Comparison of ENCODE assay signal across 9 cellular contexts in genomic region chr6:28634406-28634757, GRCh38.
DNase-seq lines count a peak whose midpoint lies in the region; ATAC-seq and TF ChIP-seq lines count a peak whose summit lies in the region.
"Had no signal": no experiment of that assay in that cellular context is flagged by ENCODE, and none has a peak within 500 bp of the region (broad histone marks: within the 10 kb centered on the region; RNA-seq: fewer than 3 reads in every experiment).

No MANE protein-coding gene starts in this region.

- intact Hi-C loops in A673 (cut with micrococcal nuclease; ENCODE audit: unreplicated experiment) = no loop called here
- intact Hi-C loops in activated T-helper 2 cell treated with anti-CD3 and anti-CD28 coated beads, Interferon-gamma antibody, Interleukin-2, Interleukin-4, amounts not matched to agents 10 μg/mL and 5 μg/mL and 100 μg/mL, durations not matched to agents 14 hours and 24 hours and 36 hours (cut with micrococcal nuclease) = no loop called here

- H3K9me3 ChIP-seq in A673 (ENCODE audit: low read depth, low read length, poor library complexity, severe bottlenecking) = no peaks in the 10 kb centered on the region

- H3K4me1 ChIP-seq in A673 (ENCODE audit: insufficient read depth, low read length, poor library complexity, severe bottlenecking) = peaks cover 5% of the 10 kb centered on the region

- H3K4me1 Mint-ChIP-seq in HFFc6 (ENCODE audit: low read depth) (peaks cover 15% of the 10 kb centered on the region), mesothelial cell of epicardium (peaks cover 18% of the 10 kb centered on the region)
- H3K4me1 Mint-ChIP-seq in activated T-helper 2 cell treated with anti-CD3 and anti-CD28 coated beads, Interferon-gamma antibody, Interleukin-2, Interleukin-4, amounts not matched to agents 10 μg/mL and 5 μg/mL and 100 μg/mL, durations not matched to agents 14 hours and 24 hours and 36 hours (ENCODE audit: low read depth) = peaks cover 12% of the 10 kb centered on the region

- H3K27ac ChIP-seq in A673 (ENCODE audit: low read depth, low read length, poor library complexity, severe bottlenecking) = no peak overlapping the region
- H3K27ac ChIP-seq in caudate nucleus (ENCODE audit: low read depth, low read length) = peak overlapping the region; percentile 70

- H3K27me3 ChIP-seq in A673 (replicated peaks; ENCODE audit: insufficient read depth, low read depth, low read length, poor library complexity) = peaks cover 6% of the 10 kb centered on the region

- peak overlapping the region; percentile 83; the same call in 1 of the 2 replicates for H3K4me3 Mint-ChIP-seq in HFFc6
- H3K4me3 Mint-ChIP-seq in mesothelial cell of epicardium = peak overlapping the region; percentile 74
- H3K4me3 Mint-ChIP-seq in activated T-helper 2 cell treated with anti-CD3 and anti-CD28 coated beads, Interferon-gamma antibody, Interleukin-2, Interleukin-4, amounts not matched to agents 10 μg/mL and 5 μg/mL and 100 μg/mL, durations not matched to agents 14 hours and 24 hours and 36 hours (ENCODE audit: low read depth) = no peak overlapping the region

- no peak for ATAC-seq in GM21619 (IDR thresholded peaks at IDR 0.05; ENCODE audit: unreplicated experiment)

- H3K9me3 Mint-ChIP-seq in HFFc6 (no peaks in the 10 kb centered on the region), mesothelial cell of epicardium (no peaks in the 10 kb centered on the region)
- peaks cover 4% of the 10 kb centered on the region for H3K9me3 Mint-ChIP-seq in activated T-helper 2 cell treated with anti-CD3 and anti-CD28 coated beads, Interferon-gamma antibody, Interleukin-2, Interleukin-4, amounts not matched to agents 10 μg/mL and 5 μg/mL and 100 μg/mL, durations not matched to agents 14 hours and 24 hours and 36 hours

- H3K27ac Mint-ChIP-seq in HFFc6 (no peak overlapping the region), mesothelial cell of epicardium (no peak overlapping the region)
- no peak overlapping the region for H3K27ac Mint-ChIP-seq in activated T-helper 2 cell treated with anti-CD3 and anti-CD28 coated beads, Interferon-gamma antibody, Interleukin-2, Interleukin-4, amounts not matched to agents 10 μg/mL and 5 μg/mL and 100 μg/mL, durations not matched to agents 14 hours and 24 hours and 36 hours

- no peak for DNase-seq in A673 (ENCODE audit: low spot score)
- no peak for DNase-seq in HFFc6
- DNase-seq in caudate nucleus (lab: John Stamatoyannopoulos, UW) = peak in 3 of 61 donors; percentile 11 to 34 (median 30)
- no peak for DNase-seq in mesothelial cell of epicardium (ENCODE audit: low spot score in 2 of 2, unreplicated experiment in 2 of 2)
- DNase-seq in amniotic stem cell (lab: John Stamatoyannopoulos, UW) = no peak
- DNase-seq in activated T-helper 2 cell treated with anti-CD3 and anti-CD28 coated beads, Interferon-gamma antibody, Interleukin-2, Interleukin-4, amounts not matched to agents 10 μg/mL and 5 μg/mL and 100 μg/mL, durations not matched to agents 14 hours and 24 hours and 36 hours (ENCODE audit: low spot score) = no peak
- no peak for DNase-seq in DMS153 treated with DMSO at 0.1 percent for 48 hours (lab: John Stamatoyannopoulos, UW; ENCODE audit: unreplicated experiment)
- DNase-seq: stimulated activated CD4-positive, alpha-beta T cell treated with anti-CD3 and anti-CD28 coated beads, Interleukin-4, amount 100 ng/mL, for 4 hours had no signal

- H3K4me3 ChIP-seq in A673 (ENCODE audit: low read depth, low read length, poor library complexity, severe bottlenecking) = peak overlapping the region; percentile 51

- H3K36me3 ChIP-seq in A673 (ENCODE audit: insufficient read depth, low read length, poor library complexity, severe bottlenecking) = no peaks in the 10 kb centered on the region

- CTCF ChIA-PET in A673 (lab: Charles Lee) = no interaction called here

- H3K27me3 Mint-ChIP-seq in HFFc6 (ENCODE audit: insufficient read depth) = peaks cover 16% of the 10 kb centered on the region
- H3K27me3 Mint-ChIP-seq in mesothelial cell of epicardium (ENCODE audit: low read depth) = peaks cover 53% of the 10 kb centered on the region
- peaks cover 61% of the 10 kb centered on the region for H3K27me3 Mint-ChIP-seq in activated T-helper 2 cell treated with anti-CD3 and anti-CD28 coated beads, Interferon-gamma antibody, Interleukin-2, Interleukin-4, amounts not matched to agents 10 μg/mL and 5 μg/mL and 100 μg/mL, durations not matched to agents 14 hours and 24 hours and 36 hours (ENCODE audit: low read depth)

- POLR2A ChIA-PET in A673 (lab: Charles Lee; ENCODE audit: low non-redundant PET) = interaction anchor here (0.5 to 0.6 kb wide), 2 partner anchors 453 to 1470 kb away, joined by 3 to 5 read pairs; no protein-coding TSS in a partner anchor

- TF ChIP-seq CTCF in A673 (conservative IDR thresholded peaks at IDR 0.05; ENCODE audit: low read depth, low read length) (no peak), HFFc6 (IDR thresholded peaks at IDR 0.05) (no peak), mesothelial cell of epicardium (IDR thresholded peaks at IDR 0.05; ENCODE audit: unreplicated experiment) (no peak)

- H3K36me3 Mint-ChIP-seq in HFFc6 (ENCODE audit: low read depth) (no peaks in the 10 kb centered on the region; the same call in 1 of the 2 replicates), mesothelial cell of epicardium (no peaks in the 10 kb centered on the region)
- peaks cover 2% of the 10 kb centered on the region for H3K36me3 Mint-ChIP-seq in activated T-helper 2 cell treated with anti-CD3 and anti-CD28 coated beads, Interferon-gamma antibody, Interleukin-2, Interleukin-4, amounts not matched to agents 10 μg/mL and 5 μg/mL and 100 μg/mL, durations not matched to agents 14 hours and 24 hours and 36 hours (ENCODE audit: low read depth)

- BruUV-seq in A673 (replicated peaks; lab: Mats Ljungman, UMichigan) = no TSS peak
